ENCODE assay signal across 9 cellular contexts in the genomic region with DNA sequence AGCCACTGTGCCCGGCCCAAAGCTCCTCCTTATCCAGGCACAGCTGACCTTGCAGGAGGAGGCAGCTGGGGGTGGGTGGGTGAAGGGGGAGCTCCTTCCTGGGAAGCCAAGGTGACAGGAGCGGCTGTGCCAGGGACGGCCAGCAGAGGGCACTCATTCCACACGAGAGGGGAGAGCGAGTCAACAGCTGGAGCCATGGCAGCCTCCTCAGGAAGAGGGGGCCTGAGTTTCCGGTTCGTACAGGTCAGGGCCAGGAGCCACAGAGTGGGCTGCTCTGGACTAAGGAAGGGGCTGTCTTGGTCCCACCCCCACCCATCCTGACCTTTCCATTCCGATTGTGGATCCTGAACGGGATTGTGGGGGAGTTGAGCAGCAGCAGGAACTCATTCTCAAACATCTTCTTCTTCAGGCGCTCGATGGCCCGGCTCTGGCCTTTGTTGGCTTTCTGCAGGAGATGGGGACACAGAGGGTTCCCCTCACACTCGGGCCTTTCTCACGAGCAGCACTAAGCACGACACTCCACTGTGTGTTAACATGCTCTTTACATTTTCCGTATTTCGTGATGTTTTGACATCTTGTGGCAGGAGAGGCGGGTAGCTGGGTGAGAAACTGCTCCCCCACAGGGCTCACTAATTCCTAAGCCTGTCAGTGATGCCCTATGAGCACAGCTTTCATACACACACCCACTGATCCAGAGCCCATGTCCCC.
DNase-seq lines count a peak whose midpoint lies in the region; ATAC-seq and TF ChIP-seq lines count a peak whose summit lies in the region.
"Had no signal": no experiment of that assay in that cellular context is flagged by ENCODE, and none has a peak within 500 bp of the region (broad histone marks: within the 10 kb centered on the region; RNA-seq: fewer than 3 reads in every experiment).

No MANE protein-coding gene starts in this region.

- no peak for ATAC-seq in omental fat pad (ENCODE audit: low FRiP score)
- ATAC-seq: T-cell had no signal

- peak; percentile 63 for DNase-seq in NCI-H1694 (lab: John Stamatoyannopoulos, UW)
- DNase-seq in activated CD8-positive, alpha-beta memory T cell treated with anti-CD3 and anti-CD28 coated beads for 48 hours (ENCODE audit: low read depth in 2 of 3, low spot score in 2 of 3) = peak in 2 of 3 experiments; percentile 52 to 55
- DNase-seq in fibroblast of pulmonary artery (ENCODE audit: low read depth) = peak; percentile 55
- DNase-seq in stimulated activated CD4-positive, alpha-beta T cell treated with anti-CD3 and anti-CD28 coated beads, Interleukin-12 subunit alpha, Interleukin-12 subunit beta, amount 100 ng/mL, for 48 hours (ENCODE audit: low read depth in 2 of 3, low spot score in 1 of 3) = peak; percentile 49 to 61 (median 58)
- no peak for DNase-seq in epidermal melanocyte (ENCODE audit: insufficient read length, low spot score)
- DNase-seq in omental fat pad (ENCODE audit: low spot score) = no peak
- DNase-seq in COLO829 (ENCODE audit: low spot score) = no peak

- TF ChIP-seq CTCF in GM12872 (IDR thresholded peaks at IDR 0.05; ENCODE audit: insufficient read depth, low read depth, low read length) = peak; percentile 65
- TF ChIP-seq CTCF in fibroblast of pulmonary artery (IDR thresholded peaks at IDR 0.05; ENCODE audit: low read length, missing control alignments) = peak; percentile 41
- TF ChIP-seq CTCF in omental fat pad (IDR thresholded peaks at IDR 0.05) = no peak

- no peak overlapping the region for H3K4me3 ChIP-seq in fibroblast of pulmonary artery (replicated peaks; ENCODE audit: low read depth, low read length)

Comparison
In these comparisons a context has a peak if more than half of its experiments do, and no peak if none do; other contexts are left out.
1. CTCF ChIP-seq: peak in GM12872 (single experiment) and fibroblast of pulmonary artery (single experiment); none in omental fat pad (0 of 3).
2. DNase-seq: peak in NCI-H1694 (single experiment), activated CD8-positive, alpha-beta memory T cell treated with anti-CD3 and anti-CD28 coated beads for 48 hours (2 of 3), fibroblast of pulmonary artery (single experiment) and stimulated activated CD4-positive, alpha-beta T cell treated with anti-CD3 and anti-CD28 coated beads, Interleukin-12 subunit alpha, Interleukin-12 subunit beta, amount 100 ng/mL, for 48 hours (3 of 3); none in epidermal melanocyte (single experiment), omental fat pad (single experiment) and COLO829 (single experiment).